ENCODE assay signal across 4 cellular contexts in the genomic region with DNA sequence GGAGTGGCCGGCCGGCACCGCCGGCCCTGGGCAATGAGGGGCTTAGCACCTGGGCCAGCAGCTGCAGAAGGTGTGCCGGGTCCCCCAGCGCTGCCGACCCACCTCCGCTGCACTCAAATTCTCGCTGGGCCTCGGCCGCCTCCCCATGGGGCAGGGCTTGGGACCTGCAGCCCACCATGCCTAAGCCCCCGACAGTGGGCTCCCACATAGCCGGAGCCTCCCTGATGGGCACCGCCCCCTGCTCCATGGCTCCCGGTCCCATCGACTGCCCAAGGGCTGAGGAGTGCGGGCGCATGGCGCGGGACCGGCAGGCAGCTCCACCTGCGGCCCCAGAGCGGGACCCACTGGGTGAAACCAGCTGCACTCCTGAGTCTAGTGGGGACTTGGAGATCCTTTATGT. TPM values are rescaled to one million over a fixed set of nuclear protein-coding genes. Genes with fewer than 3 reads are reported as not detected.
"Had no signal": no experiment of that assay in that cellular context is flagged by ENCODE, and none has a peak within 500 bp of the region (broad histone marks: within the 10 kb centered on the region; RNA-seq: fewer than 3 reads in every experiment).

No MANE protein-coding gene starts in this region.

- DNase-seq: GDM1, GF-D8 had no signal

- H3K4me3 ChIP-seq: GM12878 had no signal

RNA-seq across cellular contexts. Expression of gene SPINT4, which starts 13.8 kb away (rescaled TPM):
- total RNA-seq: G401, GM12878 had no signal
- polyA plus RNA-seq: GM12878 had no signal

RNA-seq across cellular contexts. Expression of gene WFDC10B, which starts 31.2 kb away (rescaled TPM):
- total RNA-seq: G401, GM12878 had no signal
- polyA plus RNA-seq: GM12878 had no signal

RNA-seq across cellular contexts. Expression of gene WFDC13, which starts 34.1 kb away (rescaled TPM):
- total RNA-seq: G401, GM12878 had no signal
- polyA plus RNA-seq: GM12878 had no signal

RNA-seq across cellular contexts. Expression of gene WFDC3, which starts 55.7 kb away (rescaled TPM):
- total RNA-seq: G401, GM12878 had no signal
